1 cellular context compared by ENCODE assay signal in the genomic region with DNA sequence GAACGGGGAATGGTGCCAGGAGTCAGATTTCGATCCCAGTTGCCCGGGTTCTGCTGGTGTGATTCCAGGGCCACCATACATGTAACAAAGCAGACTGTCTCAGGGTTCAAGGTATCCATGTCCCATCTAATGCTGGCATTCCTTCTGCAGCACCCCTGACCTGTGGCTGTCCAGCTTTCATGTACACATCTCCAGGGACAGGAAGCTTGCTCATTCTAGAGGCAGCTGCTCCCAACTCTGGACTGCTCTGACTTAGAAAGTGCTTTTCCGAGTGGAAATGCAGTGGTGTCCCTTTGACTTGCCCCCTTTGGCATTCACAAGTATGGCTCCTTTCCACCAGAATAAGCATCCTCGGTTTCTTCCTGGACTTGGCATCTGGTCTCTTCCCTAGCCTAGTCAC.
TF ChIP-seq lines count a peak whose summit lies in the region.

No MANE protein-coding gene starts in this region.

TF ChIP-seq in SK-N-SH treated with all-trans-retinoic acid at 6 μM for 48 hours, 23 proteins besides CTCF, POLR2A, EP300 and RAD21 (continued from another document):
- no peak for TF ChIP-seq BACH2 (CRISPR knock-in tag; IDR thresholded peaks at IDR 0.05; ENCODE audit: borderline replicate concordance)
- TF ChIP-seq, protein P1, sequence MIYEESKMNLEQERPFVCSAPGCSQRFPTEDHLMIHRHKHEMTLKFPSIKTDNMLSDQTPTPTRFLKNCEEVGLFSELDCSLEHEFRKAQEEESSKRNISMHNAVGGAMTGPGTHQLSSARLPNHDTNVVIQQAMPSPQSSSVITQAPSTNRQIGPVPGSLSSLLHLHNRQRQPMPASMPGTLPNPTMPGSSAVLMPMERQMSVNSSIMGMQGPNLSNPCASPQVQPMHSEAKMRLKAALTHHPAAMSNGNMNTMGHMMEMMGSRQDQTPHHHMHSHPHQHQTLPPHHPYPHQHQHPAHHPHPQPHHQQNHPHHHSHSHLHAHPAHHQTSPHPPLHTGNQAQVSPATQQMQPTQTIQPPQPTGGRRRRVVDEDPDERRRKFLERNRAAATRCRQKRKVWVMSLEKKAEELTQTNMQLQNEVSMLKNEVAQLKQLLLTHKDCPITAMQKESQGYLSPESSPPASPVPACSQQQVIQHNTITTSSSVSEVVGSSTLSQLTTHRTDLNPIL (CRISPR knock-in tag; IDR thresholded peaks at IDR 0.05; ENCODE audit: low read depth): no peak
TF ChIP-seq in SK-N-SH treated with all-trans-retinoic acid at 6 μM for 48 hours: peak in this region for 0.
